Comparison of ENCODE assay signal across 13 cellular contexts in the genomic region with DNA sequence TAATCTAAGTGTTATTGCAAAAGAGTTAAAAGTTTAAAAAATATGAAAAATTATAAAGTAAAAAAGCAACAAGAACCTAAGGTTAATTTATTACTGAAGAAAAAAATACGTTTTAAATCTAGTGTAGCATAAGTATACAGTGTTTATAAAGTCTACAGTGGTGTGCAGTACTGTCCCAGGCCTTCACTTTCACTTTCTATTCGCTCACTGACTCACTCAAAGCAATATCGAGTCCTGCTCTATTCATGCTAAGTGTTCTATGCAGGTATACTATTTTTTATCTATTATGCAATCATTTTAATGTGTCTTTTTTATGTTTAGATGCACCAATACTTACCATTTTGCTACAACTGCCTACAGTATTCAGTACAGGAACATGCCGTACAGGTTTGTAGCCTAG.
DNase-seq lines count a peak whose midpoint lies in the region; ATAC-seq and TF ChIP-seq lines count a peak whose summit lies in the region.
"Had no signal": no experiment of that assay in that cellular context is flagged by ENCODE, and none has a peak within 500 bp of the region (broad histone marks: within the 10 kb centered on the region; RNA-seq: fewer than 3 reads in every experiment).

No MANE protein-coding gene starts in this region.

- no peaks in the 10 kb centered on the region; the same call in 1 of the 2 replicates for H3K27me3 ChIP-seq in BE2C
- H3K27me3 ChIP-seq: ascending aorta had no signal

- H3K9me3 ChIP-seq in BE2C = no peaks in the 10 kb centered on the region
- H3K9me3 ChIP-seq: ascending aorta, thoracic aorta had no signal

- DNase-seq in BE2C = no peak
- peak; percentile 7 for DNase-seq in NB4 (ENCODE audit: low read depth)
- no peak for DNase-seq in activated T-helper 2 cell treated with anti-CD3 and anti-CD28 coated beads, Interferon-gamma antibody, Interleukin-2, Interleukin-4, amounts not matched to agents 10 μg/mL and 5 μg/mL and 100 μg/mL, durations not matched to agents 14 hours and 24 hours and 36 hours (ENCODE audit: low spot score)
- no peak for DNase-seq in NCI-H1417 (lab: John Stamatoyannopoulos, UW)
- DNase-seq in iPS-NIHi11 (ENCODE audit: low spot score) = no peak
- DNase-seq: activated CD4-positive, alpha-beta T cell treated with anti-CD3 and anti-CD28 coated beads, Interleukin-2, amount 10 ng/mL, durations not matched to agents 24 days and 14 days; CD4-positive, alpha-beta T cell; NCI-H82 had no signal

- H3K27me3 Mint-ChIP-seq in activated T-helper 2 cell treated with anti-CD3 and anti-CD28 coated beads, Interferon-gamma antibody, Interleukin-2, Interleukin-4, amounts not matched to agents 10 μg/mL and 5 μg/mL and 100 μg/mL, durations not matched to agents 14 hours and 24 hours and 36 hours (ENCODE audit: low read depth) = no peaks in the 10 kb centered on the region
- H3K27me3 Mint-ChIP-seq: activated CD4-positive, alpha-beta T cell treated with anti-CD3 and anti-CD28 coated beads, Interleukin-2, amount 10 ng/mL, durations not matched to agents 24 days and 14 days; CD4-positive, alpha-beta T cell had no signal

- no peaks in the 10 kb centered on the region for H3K36me3 Mint-ChIP-seq in activated T-helper 2 cell treated with anti-CD3 and anti-CD28 coated beads, Interferon-gamma antibody, Interleukin-2, Interleukin-4, amounts not matched to agents 10 μg/mL and 5 μg/mL and 100 μg/mL, durations not matched to agents 14 hours and 24 hours and 36 hours (ENCODE audit: low read depth)

- H3K9me3 Mint-ChIP-seq in activated T-helper 2 cell treated with anti-CD3 and anti-CD28 coated beads, Interferon-gamma antibody, Interleukin-2, Interleukin-4, amounts not matched to agents 10 μg/mL and 5 μg/mL and 100 μg/mL, durations not matched to agents 14 hours and 24 hours and 36 hours = no peaks in the 10 kb centered on the region

- peak; percentile 56 for ATAC-seq in GM19372 (IDR thresholded peaks at IDR 0.05; ENCODE audit: low read depth, unreplicated experiment)
- ATAC-seq in HG02938 (IDR thresholded peaks at IDR 0.05; ENCODE audit: unreplicated experiment) = peak; percentile 74
- no peak for ATAC-seq in GM19035 (IDR thresholded peaks at IDR 0.05; ENCODE audit: unreplicated experiment)

- TF ChIP-seq CTCF in BE2C (IDR thresholded peaks at IDR 0.05; ENCODE audit: low read depth, low read length) (no peak), NB4 (IDR thresholded peaks at IDR 0.05; ENCODE audit: low read depth, low read length) (no peak)

- no peak overlapping the region for H3K27ac Mint-ChIP-seq in activated T-helper 2 cell treated with anti-CD3 and anti-CD28 coated beads, Interferon-gamma antibody, Interleukin-2, Interleukin-4, amounts not matched to agents 10 μg/mL and 5 μg/mL and 100 μg/mL, durations not matched to agents 14 hours and 24 hours and 36 hours
- H3K27ac Mint-ChIP-seq: activated CD4-positive, alpha-beta T cell treated with anti-CD3 and anti-CD28 coated beads, Interleukin-2, amount 10 ng/mL, durations not matched to agents 24 days and 14 days; CD4-positive, alpha-beta T cell had no signal

- H3K4me3 ChIP-seq in BE2C (ENCODE audit: low read depth, low read length) (peak overlapping the region; percentile 30), NB4 (ENCODE audit: low read depth, low read length) (no peak overlapping the region)
- H3K4me3 ChIP-seq: ascending aorta, thoracic aorta had no signal

- no peaks in the 10 kb centered on the region for H3K36me3 ChIP-seq in BE2C
- H3K36me3 ChIP-seq: ascending aorta, thoracic aorta had no signal

- no peaks in the 10 kb centered on the region for H3K4me1 ChIP-seq in BE2C
- H3K4me1 ChIP-seq: ascending aorta had no signal

- intact Hi-C loops in activated T-helper 2 cell treated with anti-CD3 and anti-CD28 coated beads, Interferon-gamma antibody, Interleukin-2, Interleukin-4, amounts not matched to agents 10 μg/mL and 5 μg/mL and 100 μg/mL, durations not matched to agents 14 hours and 24 hours and 36 hours (cut with micrococcal nuclease) = no loop called here

- H3K4me3 Mint-ChIP-seq in activated T-helper 2 cell treated with anti-CD3 and anti-CD28 coated beads, Interferon-gamma antibody, Interleukin-2, Interleukin-4, amounts not matched to agents 10 μg/mL and 5 μg/mL and 100 μg/mL, durations not matched to agents 14 hours and 24 hours and 36 hours (ENCODE audit: low read depth) = no peak overlapping the region
- H3K4me3 Mint-ChIP-seq: activated CD4-positive, alpha-beta T cell treated with anti-CD3 and anti-CD28 coated beads, Interleukin-2, amount 10 ng/mL, durations not matched to agents 24 days and 14 days; CD4-positive, alpha-beta T cell had no signal

- H3K4me1 Mint-ChIP-seq in activated T-helper 2 cell treated with anti-CD3 and anti-CD28 coated beads, Interferon-gamma antibody, Interleukin-2, Interleukin-4, amounts not matched to agents 10 μg/mL and 5 μg/mL and 100 μg/mL, durations not matched to agents 14 hours and 24 hours and 36 hours (ENCODE audit: low read depth) = no peaks in the 10 kb centered on the region

- TF ChIP-seq POLR2A in NB4 (IDR thresholded peaks at IDR 0.05; ENCODE audit: extremely low read depth, insufficient read length) = no peak
